Comparison of ENCODE assay signal across 17 cellular contexts in the genomic region with DNA sequence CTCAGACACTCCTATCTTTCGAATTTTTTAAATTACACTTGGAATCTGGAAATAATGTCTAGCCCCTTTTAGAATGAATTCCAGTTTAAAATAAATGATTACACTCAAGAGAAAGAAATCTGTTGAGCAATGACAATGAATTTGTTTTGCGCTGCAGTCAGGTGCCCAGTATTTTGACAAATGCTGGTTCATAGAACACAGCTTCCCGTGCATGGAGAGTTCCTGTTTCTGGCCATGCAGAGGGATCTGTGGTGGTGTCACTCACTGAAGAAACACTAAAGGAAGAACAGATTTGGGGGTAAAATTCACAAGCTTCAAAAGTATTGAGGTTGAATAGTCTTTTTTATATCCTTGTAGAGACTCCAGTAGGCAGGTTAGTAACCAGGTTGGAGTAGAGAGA.
"Had no signal": no experiment of that assay in that cellular context is flagged by ENCODE, and none has a peak within 500 bp of the region (broad histone marks: within the 10 kb centered on the region; RNA-seq: fewer than 3 reads in every experiment).

No MANE protein-coding gene starts in this region.

- H3K27me3 ChIP-seq: cardiac muscle cell had no signal

- H3K9me3 Mint-ChIP-seq: activated CD4-positive, alpha-beta memory T cell treated with anti-CD3 and anti-CD28 coated beads, Interleukin-2, amount 10 ng/mL, durations not matched to agents 7 days and 5 days; activated T-cell treated with anti-CD3 and anti-CD28 coated beads, Interleukin-2, amount 50 U/mL, for 4 hours; memory B cell; WTC11 had no signal

- ATAC-seq: activated T-cell treated with anti-CD3 and anti-CD28 coated beads, Interleukin-2, amount 50 U/mL, for 4 hours; mucosa of descending colon; naive thymus-derived CD4-positive, alpha-beta T cell; stimulated activated naive CD8-positive, alpha-beta T cell treated with anti-CD3 and anti-CD28 coated beads, Interleukin-15, Interleukin-2, amounts not matched to agents 100 U/mL and 50 U/mL, for 24 hours; T-helper 17 cell; WTC11 had no signal

- H3K27ac ChIP-seq: cardiac muscle cell, parathyroid adenoma, skin epidermis had no signal

- FAIRE-seq: islet of Langerhans, TTC549 had no signal

- H3K9ac ChIP-seq: parathyroid adenoma had no signal

- H3K36me3 Mint-ChIP-seq: memory B cell, WTC11 had no signal

- DNase-seq: activated CD4-positive, alpha-beta memory T cell treated with anti-CD3 and anti-CD28 coated beads, Interleukin-2, amount 10 ng/mL, durations not matched to agents 7 days and 5 days; activated CD4-positive, alpha-beta T cell treated with anti-CD3 and anti-CD28 coated beads for 4 hours; activated effector memory CD4-positive, alpha-beta T cell treated with Interleukin-2 at 50 U/mL for 16 hours; activated naive CD4-positive, alpha-beta T cell treated with anti-CD3 and anti-CD28 coated beads, Interleukin-2, amount 50 U/mL, for 16 hours; activated T-cell treated with anti-CD3 and anti-CD28 coated beads, Interleukin-2, amount 50 U/mL, for 4 hours; mucosa of descending colon; naive thymus-derived CD4-positive, alpha-beta T cell; stimulated activated naive CD8-positive, alpha-beta T cell treated with anti-CD3 and anti-CD28 coated beads, Interleukin-15, Interleukin-2, amounts not matched to agents 100 U/mL and 50 U/mL, for 24 hours; T-helper 17 cell; trophoblast cell had no signal

- H3K9me3 ChIP-seq: mucosa of descending colon had no signal

- H3K27ac Mint-ChIP-seq: activated CD4-positive, alpha-beta memory T cell treated with anti-CD3 and anti-CD28 coated beads, Interleukin-2, amount 10 ng/mL, durations not matched to agents 7 days and 5 days; memory B cell; naive thymus-derived CD4-positive, alpha-beta T cell; T-helper 17 cell; WTC11 had no signal

- H2AFZ ChIP-seq: parathyroid adenoma had no signal

- H3K79me2 ChIP-seq: parathyroid adenoma had no signal

- H3K27me3 Mint-ChIP-seq: T-helper 17 cell had no signal

- H3K4me3 Mint-ChIP-seq: activated CD4-positive, alpha-beta memory T cell treated with anti-CD3 and anti-CD28 coated beads, Interleukin-2, amount 10 ng/mL, durations not matched to agents 7 days and 5 days; activated T-cell treated with anti-CD3 and anti-CD28 coated beads, Interleukin-2, amount 50 U/mL, for 4 hours; memory B cell; naive thymus-derived CD4-positive, alpha-beta T cell; T-helper 17 cell; WTC11 had no signal

- H3K36me3 ChIP-seq: cardiac muscle cell had no signal

- H3K4me3 ChIP-seq: cardiac muscle cell, mucosa of descending colon, skin epidermis had no signal
